In genomic region chr11:9574556-9574805, GRCh38 we compare ENCODE assay signal across 8 cellular contexts. TPM values are rescaled to one million over a fixed set of nuclear protein-coding genes. Genes with fewer than 3 reads are reported as not detected.
DNase-seq lines count a peak whose midpoint lies in the region; ATAC-seq and TF ChIP-seq lines count a peak whose summit lies in the region.

No MANE protein-coding gene starts in this region.

- H3K4me1 Mint-ChIP-seq in activated CD4-positive, alpha-beta T cell treated with anti-CD3 and anti-CD28 coated beads, Interleukin-2, amount 10 ng/mL, durations not matched to agents 7 days and 5 days = peaks cover 50% of the 10 kb centered on the region
- peaks cover 30% of the 10 kb centered on the region for H3K4me1 Mint-ChIP-seq in activated T-helper 17 cell treated with anti-CD3 and anti-CD28 coated beads, Interleukin-2, amount 50 U/mL, for 72 hours

- peak overlapping the region; percentile 72 to 94 (median 78) for H3K9ac ChIP-seq in skeletal muscle tissue (ENCODE audit: low read depth in 1 of 3, low read length in 3 of 3)

- DNase-seq in activated CD4-positive, alpha-beta T cell treated with anti-CD3 and anti-CD28 coated beads, Interleukin-2, amount 10 ng/mL, durations not matched to agents 7 days and 5 days = no peak
- DNase-seq in activated CD4-positive, alpha-beta T cell treated with anti-CD3 and anti-CD28 coated beads, Interleukin-2, amount 50 U/mL, for 1 hour = no peak
- peak; percentile 62 for DNase-seq in left ventricle myocardium superior
- no peak for DNase-seq in DMS53 treated with DMSO at 0.1 percent for 48 hours (lab: John Stamatoyannopoulos, UW; ENCODE audit: unreplicated experiment)
- DNase-seq in GM10248 (ENCODE audit: extremely low spot score) = no peak
- no peak for DNase-seq in NCI-H82 treated with DMSO at 0.1 percent for 48 hours (lab: John Stamatoyannopoulos, UW; ENCODE audit: unreplicated experiment)

- H3K4me1 ChIP-seq in skeletal muscle tissue (ENCODE audit: control insufficient read depth in 3 of 3, insufficient read depth in 3 of 3, low read length in 3 of 3) = peaks cover 9 to 14% (median 10%) of the 10 kb centered on the region in 3 donors

- peak overlapping the region; percentile 78 for H3K27ac Mint-ChIP-seq in activated CD4-positive, alpha-beta T cell treated with anti-CD3 and anti-CD28 coated beads, Interleukin-2, amount 10 ng/mL, durations not matched to agents 7 days and 5 days
- H3K27ac Mint-ChIP-seq in activated T-helper 17 cell treated with anti-CD3 and anti-CD28 coated beads, Interleukin-2, amount 50 U/mL, for 72 hours = peak overlapping the region; percentile 79

- POLR2A ChIA-PET in activated CD4-positive, alpha-beta T cell treated with anti-CD3 and anti-CD28 coated beads, Interleukin-2, amount 10 ng/mL, durations not matched to agents 7 days and 5 days (lab: Charles Lee) = no interaction called here
- POLR2A ChIA-PET in GM10248 (lab: Yijun Ruan, JAX) = no interaction called here

- no peaks in the 10 kb centered on the region for H3K9me3 Mint-ChIP-seq in activated CD4-positive, alpha-beta T cell treated with anti-CD3 and anti-CD28 coated beads, Interleukin-2, amount 10 ng/mL, durations not matched to agents 7 days and 5 days
- no peaks in the 10 kb centered on the region for H3K9me3 Mint-ChIP-seq in activated T-helper 17 cell treated with anti-CD3 and anti-CD28 coated beads, Interleukin-2, amount 50 U/mL, for 72 hours

- ATAC-seq in activated T-helper 17 cell treated with anti-CD3 and anti-CD28 coated beads, Interleukin-2, amount 50 U/mL, for 72 hours (replicated peaks) = no peak
- ATAC-seq in left ventricle myocardium superior = no peak

- peak overlapping the region; percentile 92 for H3K4me3 Mint-ChIP-seq in activated CD4-positive, alpha-beta T cell treated with anti-CD3 and anti-CD28 coated beads, Interleukin-2, amount 10 ng/mL, durations not matched to agents 7 days and 5 days
- peak overlapping the region; percentile 87 for H3K4me3 Mint-ChIP-seq in activated T-helper 17 cell treated with anti-CD3 and anti-CD28 coated beads, Interleukin-2, amount 50 U/mL, for 72 hours

- peaks cover 42% of the 10 kb centered on the region for H3K36me3 Mint-ChIP-seq in activated CD4-positive, alpha-beta T cell treated with anti-CD3 and anti-CD28 coated beads, Interleukin-2, amount 10 ng/mL, durations not matched to agents 7 days and 5 days (ENCODE audit: low read depth)
- H3K36me3 Mint-ChIP-seq in activated T-helper 17 cell treated with anti-CD3 and anti-CD28 coated beads, Interleukin-2, amount 50 U/mL, for 72 hours (ENCODE audit: low read depth) = peaks cover 52% of the 10 kb centered on the region

- H3K27me3 Mint-ChIP-seq in activated CD4-positive, alpha-beta T cell treated with anti-CD3 and anti-CD28 coated beads, Interleukin-2, amount 10 ng/mL, durations not matched to agents 7 days and 5 days = peaks cover 3% of the 10 kb centered on the region
- no peaks in the 10 kb centered on the region for H3K27me3 Mint-ChIP-seq in activated T-helper 17 cell treated with anti-CD3 and anti-CD28 coated beads, Interleukin-2, amount 50 U/mL, for 72 hours

- intact Hi-C loops in left ventricle myocardium superior (cut with micrococcal nuclease) = loop anchor here (10.0 kb wide), 1 partner anchor 50 kb away; no protein-coding TSS in a partner anchor

- H3K27ac ChIP-seq in skeletal muscle tissue (ENCODE audit: low read depth, low read length) = peak overlapping the region; percentile 82

- H3K27me3 ChIP-seq in skeletal muscle tissue (ENCODE audit: control insufficient read depth in 3 of 3, insufficient read depth in 3 of 3, low read length in 3 of 3) = no peaks in the 10 kb centered on the region

- no peaks in the 10 kb centered on the region for H3K9me3 ChIP-seq in skeletal muscle tissue (ENCODE audit: control insufficient read depth in 3 of 3, low read length in 3 of 3)

- CTCF ChIA-PET in activated CD4-positive, alpha-beta T cell treated with anti-CD3 and anti-CD28 coated beads, Interleukin-2, amount 10 ng/mL, durations not matched to agents 7 days and 5 days (lab: Charles Lee) = interaction anchor here (1.1 to 1.2 kb wide), 2 partner anchors 27 to 39 kb away, joined by 4 to 5 read pairs; no protein-coding TSS in a partner anchor
- CTCF ChIA-PET in GM10248 (lab: Yijun Ruan, JAX) = interaction anchor here (1.2 to 2.6 kb wide), 4 partner anchors 39 to 184 kb away, joined by 3 to 10 read pairs (median 8); no protein-coding TSS in a partner anchor

- no peak for TF ChIP-seq CTCF in GM10248 (IDR thresholded peaks at IDR 0.05; ENCODE audit: control extremely low read depth, extremely low read depth, low read depth, missing control alignments)

- peak overlapping the region; percentile 64 to 85 (median 80) for H3K4me3 ChIP-seq in skeletal muscle tissue (ENCODE audit: low read length in 3 of 3)

- H3K36me3 ChIP-seq in skeletal muscle tissue (ENCODE audit: control insufficient read depth in 3 of 3, insufficient read depth in 3 of 3, low read length in 3 of 3) = peaks cover 0 to 6% (median 1%) of the 10 kb centered on the region in 3 donors

RNA-seq across cellular contexts. Expression of gene WEE1, which starts 1.0 kb away (rescaled TPM):
- 10 to 100 TPM; 60.5 to 64.2 TPM for total RNA-seq in activated CD4-positive, alpha-beta T cell treated with anti-CD3 and anti-CD28 coated beads, Interleukin-2, amount 10 ng/mL, durations not matched to agents 7 days and 5 days
- 10 to 100 TPM; 46.9 to 51.2 TPM for total RNA-seq in activated T-helper 17 cell treated with anti-CD3 and anti-CD28 coated beads, Interleukin-2, amount 50 U/mL, for 72 hours
- total RNA-seq in left ventricle myocardium superior = 38.3 TPM
- total RNA-seq in skeletal muscle tissue = 20.4 TPM
